In the genomic region with DNA sequence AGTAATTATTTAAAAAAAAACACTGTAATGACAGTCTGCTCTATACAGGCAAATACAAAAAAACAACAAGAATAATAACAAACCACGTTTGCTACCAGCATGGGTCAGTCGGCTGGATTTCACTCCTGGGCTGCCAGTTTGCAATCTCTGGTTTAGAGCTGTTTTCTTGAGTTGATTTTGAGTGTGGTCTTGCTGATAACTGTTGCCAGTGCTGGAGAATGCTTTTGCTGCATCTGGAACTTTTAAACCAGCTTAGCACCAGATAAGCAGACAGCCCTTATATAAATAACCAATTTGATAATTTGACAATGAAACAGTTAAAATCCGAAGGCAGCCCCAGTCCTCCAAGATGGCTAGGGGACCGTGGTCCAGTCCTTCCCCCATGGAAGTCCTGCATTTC, we compare ENCODE assay signal across 34 cellular contexts.
"Had no signal": no experiment of that assay in that cellular context is flagged by ENCODE, and none has a peak within 500 bp of the region (broad histone marks: within the 10 kb centered on the region; RNA-seq: fewer than 3 reads in every experiment).

No MANE protein-coding gene starts in this region.

- H3K36me3 ChIP-seq: MG63 had no signal

- H3K4me3 ChIP-seq: MG63 had no signal

- DNase-seq: Kasumi-1, MG63, MM.1S, MV-4-11, NCI-H1048, NCI-H1092, NCI-H1092 treated with DMSO at 0.1 percent for 48 hours, NCI-H1105, NCI-H1105 treated with DMSO at 0.1 percent for 48 hours, NCI-H1417, NCI-H1417 treated with DMSO at 0.1 percent for 48 hours, NCI-H1436, NCI-H1436 treated with DMSO at 0.1 percent for 48 hours, NCI-H146, NCI-H1694, NCI-H1694 treated with DMSO at 0.1 percent for 48 hours, NCI-H187, NCI-H187 treated with DMSO at 0.1 percent for 48 hours, NCI-H1930, NCI-H2029, NCI-H2029 treated with DMSO at 0.1 percent for 48 hours, NCI-H2081, NCI-H2081 treated with DMSO at 0.1 percent for 48 hours, NCI-H2107, NCI-H2171, NCI-H2227 treated with DMSO at 0.1 percent for 48 hours, NCI-H226, NCI-H345, NCI-H446, NCI-H446 treated with DMSO at 0.1 percent for 48 hours, NCI-H510A, NCI-H510A treated with DMSO at 0.1 percent for 48 hours, NCI-H524, NCI-H524 treated with DMSO at 0.1 percent for 48 hours had no signal

- H3K27me3 ChIP-seq: MG63 had no signal

- H3K9me3 ChIP-seq: MG63 had no signal
